In genomic region chr11:68215087-68215445, GRCh38 we compare ENCODE assay signal across 8 cellular contexts. TPM values are rescaled to one million over a fixed set of nuclear protein-coding genes. Genes with fewer than 3 reads are reported as not detected.
DNase-seq lines count a peak whose midpoint lies in the region; ATAC-seq and TF ChIP-seq lines count a peak whose summit lies in the region.

No MANE protein-coding gene starts in this region.

- intact Hi-C loops in activated naive CD4-positive, alpha-beta T cell treated with anti-CD3 and anti-CD28 coated beads for 36 hours (cut with micrococcal nuclease) = no loop called here

- H4K20me1 ChIP-seq in neural progenitor cell (ENCODE audit: low read depth) = peaks cover 24% of the 10 kb centered on the region

- no peak overlapping the region for H3K27ac ChIP-seq in CD4-positive, CD25-positive, alpha-beta regulatory T cell (ENCODE audit: insufficient read depth, low read length, poor library complexity, severe bottlenecking)
- H3K27ac ChIP-seq in neural progenitor cell = no peak overlapping the region

- H3K27me3 ChIP-seq in CD4-positive, CD25-positive, alpha-beta regulatory T cell (ENCODE audit: control insufficient read depth, insufficient read depth, low read length) = no peaks in the 10 kb centered on the region
- H3K27me3 ChIP-seq in neural progenitor cell = no peaks in the 10 kb centered on the region

- H3K36me3 ChIP-seq in CD4-positive, CD25-positive, alpha-beta regulatory T cell (ENCODE audit: control insufficient read depth, insufficient read depth, low read length) = no peaks in the 10 kb centered on the region
- no peaks in the 10 kb centered on the region for H3K36me3 ChIP-seq in neural progenitor cell

- no peak for ATAC-seq in CD4-positive, CD25-positive, alpha-beta regulatory T cell (ENCODE audit: low read depth in 2 of 2)
- ATAC-seq in HG02840 (IDR thresholded peaks at IDR 0.05; ENCODE audit: low FRiP score, unreplicated experiment) = no peak

- H2AFZ ChIP-seq in neural progenitor cell (replicated peaks) = no peak overlapping the region

- peak overlapping the region; percentile 56 to 91 (median 86) for H3K27ac Mint-ChIP-seq in CD4-positive, CD25-positive, alpha-beta regulatory T cell
- H3K27ac Mint-ChIP-seq in activated naive CD4-positive, alpha-beta T cell treated with anti-CD3 and anti-CD28 coated beads for 36 hours = no peak overlapping the region
- H3K27ac Mint-ChIP-seq in neural progenitor cell = peak overlapping the region; percentile 87

- peak in 1 of 3 donors; percentile 38 for DNase-seq in CD4-positive, CD25-positive, alpha-beta regulatory T cell
- peak; percentile 15 for DNase-seq in KBM-7
- DNase-seq in activated naive CD4-positive, alpha-beta T cell treated with anti-CD3 and anti-CD28 coated beads for 36 hours = peak; percentile 27
- DNase-seq in neural progenitor cell (ENCODE audit: low spot score) = no peak
- DNase-seq in AG20443 (ENCODE audit: low spot score) = no peak
- DNase-seq in iPS-NIHi7 (ENCODE audit: extremely low spot score) = no peak
- DNase-seq in superior temporal gyrus (ENCODE audit: extremely low spot score) = no peak

- peak overlapping the region; percentile 83 to 94 (median 91) for H3K4me3 Mint-ChIP-seq in CD4-positive, CD25-positive, alpha-beta regulatory T cell
- peak overlapping the region; percentile 65 for H3K4me3 Mint-ChIP-seq in activated naive CD4-positive, alpha-beta T cell treated with anti-CD3 and anti-CD28 coated beads for 36 hours
- H3K4me3 Mint-ChIP-seq in neural progenitor cell = peak overlapping the region; percentile 83

- peak overlapping the region; percentile 85 for H3K4me2 ChIP-seq in neural progenitor cell

- peaks cover 37% of the 10 kb centered on the region for H3K4me1 ChIP-seq in CD4-positive, CD25-positive, alpha-beta regulatory T cell (ENCODE audit: control insufficient read depth, insufficient read depth, low read length, poor library complexity, severe bottlenecking)
- peaks cover 25% of the 10 kb centered on the region for H3K4me1 ChIP-seq in neural progenitor cell

- peaks cover 28% of the 10 kb centered on the region for H3F3A ChIP-seq in neural progenitor cell (ENCODE audit: low read depth)

- H3K9me3 ChIP-seq in CD4-positive, CD25-positive, alpha-beta regulatory T cell (ENCODE audit: control insufficient read depth in 2 of 2, low read length in 2 of 2) = no peaks in the 10 kb centered on the region
- no peaks in the 10 kb centered on the region for H3K9me3 ChIP-seq in neural progenitor cell (ENCODE audit: low read depth)

- H3K79me2 ChIP-seq in neural progenitor cell (ENCODE audit: low read depth) = peaks cover 25% of the 10 kb centered on the region

- H3K27me3 Mint-ChIP-seq in CD4-positive, CD25-positive, alpha-beta regulatory T cell = peaks cover 25% of the 10 kb centered on the region
- H3K27me3 Mint-ChIP-seq in activated naive CD4-positive, alpha-beta T cell treated with anti-CD3 and anti-CD28 coated beads for 36 hours (ENCODE audit: low read depth) = peaks cover 7% of the 10 kb centered on the region
- peaks cover 25% of the 10 kb centered on the region for H3K27me3 Mint-ChIP-seq in neural progenitor cell (ENCODE audit: insufficient read depth, low read depth)

- peaks cover 12 to 37% (median 27%) of the 10 kb centered on the region in 4 donors for H3K4me1 Mint-ChIP-seq in CD4-positive, CD25-positive, alpha-beta regulatory T cell
- H3K4me1 Mint-ChIP-seq in activated naive CD4-positive, alpha-beta T cell treated with anti-CD3 and anti-CD28 coated beads for 36 hours (ENCODE audit: low read depth) = peaks cover 31% of the 10 kb centered on the region
- H3K4me1 Mint-ChIP-seq in neural progenitor cell = peaks cover 33% of the 10 kb centered on the region

- CTCF ChIA-PET in activated naive CD4-positive, alpha-beta T cell treated with anti-CD3 and anti-CD28 coated beads for 36 hours (lab: Charles Lee) = no interaction called here

- no peak overlapping the region for H3K4me3 ChIP-seq in CD4-positive, CD25-positive, alpha-beta regulatory T cell (ENCODE audit: low read depth, low read length)
- H3K4me3 ChIP-seq in neural progenitor cell = no peak overlapping the region

- H3K36me3 Mint-ChIP-seq in CD4-positive, CD25-positive, alpha-beta regulatory T cell = no peaks in the 10 kb centered on the region
- no peaks in the 10 kb centered on the region for H3K36me3 Mint-ChIP-seq in activated naive CD4-positive, alpha-beta T cell treated with anti-CD3 and anti-CD28 coated beads for 36 hours (ENCODE audit: low read depth)
- no peaks in the 10 kb centered on the region for H3K36me3 Mint-ChIP-seq in neural progenitor cell

- no peak overlapping the region for H3K9ac ChIP-seq in neural progenitor cell

- in situ Hi-C loops in KBM-7 (cut with MboI; ENCODE audit: low pct_unique_long_range_greater_than_20kb, low sequenced_read_pairs) = no loop called here

- no peak for TF ChIP-seq CTCF in neural progenitor cell (IDR thresholded peaks at IDR 0.05)

- peaks cover 0 to 3% (median 0%) of the 10 kb centered on the region in 7 donors for H3K9me3 Mint-ChIP-seq in CD4-positive, CD25-positive, alpha-beta regulatory T cell
- no peaks in the 10 kb centered on the region for H3K9me3 Mint-ChIP-seq in activated naive CD4-positive, alpha-beta T cell treated with anti-CD3 and anti-CD28 coated beads for 36 hours
- H3K9me3 Mint-ChIP-seq in neural progenitor cell = peaks cover 2% of the 10 kb centered on the region

RNA-seq across cellular contexts. Expression of gene KMT5B, which starts 2.0 kb away (rescaled TPM):
- 43.1 TPM for total RNA-seq in CD4-positive, CD25-positive, alpha-beta regulatory T cell
- 10 to 100 TPM; 31.6 to 42.8 (median 35.7) TPM for polyA plus RNA-seq in CD4-positive, CD25-positive, alpha-beta regulatory T cell
- 10 to 100 TPM; 18.4 to 21.6 TPM for total RNA-seq in activated naive CD4-positive, alpha-beta T cell treated with anti-CD3 and anti-CD28 coated beads for 36 hours
- total RNA-seq in neural progenitor cell (ENCODE audit: low replicate concordance) = 48.3 and 62.4 TPM in 2 replicates

RNA-seq across cellular contexts. Expression of gene C11orf24, which starts 56.7 kb away (rescaled TPM):
- 9.4 TPM for total RNA-seq in CD4-positive, CD25-positive, alpha-beta regulatory T cell
- 10 to 100 TPM in 1 of 4 donors, 1 to 10 TPM in 3; 6.6 to 11.0 (median 8.7) TPM for polyA plus RNA-seq in CD4-positive, CD25-positive, alpha-beta regulatory T cell
- total RNA-seq in activated naive CD4-positive, alpha-beta T cell treated with anti-CD3 and anti-CD28 coated beads for 36 hours = 10 to 100 TPM; 28.5 to 29.5 TPM
- total RNA-seq in neural progenitor cell (ENCODE audit: low replicate concordance) = 9.7 and 19.9 TPM in 2 replicates

Comparison
In these comparisons a context has a peak if more than half of its experiments do, and no peak if none do; other contexts are left out.
1. DNase-seq: peak in KBM-7 (single experiment) and activated naive CD4-positive, alpha-beta T cell treated with anti-CD3 and anti-CD28 coated beads for 36 hours (single experiment); none in neural progenitor cell (single experiment), AG20443 (single experiment), iPS-NIHi7 (single experiment) and superior temporal gyrus (single experiment).
2. Peak in every context shown above with its lines, with median percentiles within 50 percentile points of each other: H3K4me3 Mint-ChIP-seq.